Comparison of ENCODE assay signal across 24 cellular contexts in the genomic region with DNA sequence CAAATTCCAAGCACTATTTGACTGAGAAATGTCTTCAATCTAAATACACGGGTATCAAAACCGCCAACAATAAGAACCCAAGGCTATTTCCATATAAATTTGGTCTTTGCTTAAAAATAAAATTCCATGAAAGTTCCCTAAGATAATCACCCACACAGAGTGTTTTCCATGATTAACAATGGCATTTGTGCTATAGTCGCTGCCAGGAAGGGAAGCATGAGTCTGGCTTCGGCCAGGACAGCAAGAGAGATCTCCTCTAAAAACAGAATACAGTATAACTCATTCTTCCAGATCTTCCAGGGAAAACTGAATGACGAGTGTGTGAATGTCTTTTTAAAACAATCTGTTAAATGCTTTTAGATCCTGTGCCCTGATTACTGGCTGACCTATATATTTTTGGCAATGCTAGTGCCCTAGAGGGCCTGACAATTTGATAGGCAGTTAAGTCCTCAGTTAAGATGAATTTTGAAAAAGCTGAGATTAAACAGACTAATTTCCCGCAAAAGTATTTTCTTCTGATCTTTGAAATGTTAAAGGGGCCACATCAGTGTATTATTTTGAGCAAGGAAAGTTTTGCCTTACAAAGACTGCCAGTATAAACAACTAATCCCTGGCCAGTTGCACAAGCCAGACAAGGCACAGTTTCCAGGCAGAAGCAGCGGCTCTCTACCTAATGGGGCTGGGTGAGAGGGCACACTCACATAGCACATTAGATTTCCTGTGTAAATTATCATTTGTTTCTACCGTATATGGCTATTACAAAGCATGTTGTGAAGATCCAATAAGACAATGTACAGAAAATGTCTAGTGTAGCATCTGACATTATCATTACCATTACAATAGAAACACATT.
DNase-seq lines count a peak whose midpoint lies in the region; FAIRE-seq and TF ChIP-seq lines count a peak whose summit lies in the region.
"Had no signal": no experiment of that assay in that cellular context is flagged by ENCODE, and none has a peak within 500 bp of the region (broad histone marks: within the 10 kb centered on the region; RNA-seq: fewer than 3 reads in every experiment).

No MANE protein-coding gene starts in this region.

- H3K4me3 Mint-ChIP-seq in nephron progenitor cell = no peak overlapping the region
- H3K4me3 Mint-ChIP-seq in activated naive CD4-positive, alpha-beta T cell treated with anti-CD3 and anti-CD28 coated beads, Interleukin-2, amount 10 ng/mL, durations not matched to agents 7 days and 5 days = no peak overlapping the region
- H3K4me3 Mint-ChIP-seq: activated T-cell treated with anti-CD3 and anti-CD28 coated beads, Interleukin-2, amount 50 U/mL, for 4 hours; effector memory CD8-positive, alpha-beta T cell; natural killer cell had no signal

- H3K27ac ChIP-seq in cingulate gyrus (ENCODE audit: low read depth, low read length) (peak overlapping the region; percentile 41), muscle layer of colon (ENCODE audit: low read depth, low read length) (peak overlapping the region; percentile 1), subcutaneous abdominal adipose tissue (ENCODE audit: low read depth, low read length) (peak overlapping the region; percentile 38)
- H3K27ac ChIP-seq: esophagus squamous epithelium, RWPE1 had no signal

- TF ChIP-seq POLR2A in H54 (IDR thresholded peaks at IDR 0.05; ENCODE audit: low read depth, low read length) = no peak

- CTCF ChIA-PET in activated naive CD4-positive, alpha-beta T cell treated with anti-CD3 and anti-CD28 coated beads, Interleukin-2, amount 10 ng/mL, durations not matched to agents 7 days and 5 days (lab: Charles Lee) = no interaction called here

- TF ChIP-seq CTCF in nephron progenitor cell (IDR thresholded peaks at IDR 0.05) = no peak

- no peaks in the 10 kb centered on the region for H3K27me3 ChIP-seq in muscle layer of colon (ENCODE audit: control insufficient read depth in 1 of 2, insufficient read depth in 2 of 2, low read length in 2 of 2)
- no peaks in the 10 kb centered on the region for H3K27me3 ChIP-seq in subcutaneous abdominal adipose tissue (ENCODE audit: control insufficient read depth in 5 of 5, insufficient read depth in 4 of 5, low read length in 5 of 5)
- H3K27me3 ChIP-seq: esophagus squamous epithelium, tibial nerve had no signal

- DNase-seq in NCI-H526 treated with DMSO at 0.1 percent for 48 hours (lab: John Stamatoyannopoulos, UW) (peak; percentile 54), RKO (ENCODE audit: low spot score) (no peak), H54 (ENCODE audit: insufficient read length, low spot score) (no peak), nephron progenitor cell (no peak)
- DNase-seq in activated naive CD4-positive, alpha-beta T cell treated with anti-CD3 and anti-CD28 coated beads, Interleukin-2, amount 10 ng/mL, durations not matched to agents 7 days and 5 days = no peak
- DNase-seq: activated CD4-positive, CD25-positive, alpha-beta regulatory T cell; activated naive CD4-positive, alpha-beta T cell treated with anti-CD3 and anti-CD28 coated beads, Interleukin-2, amount 50 U/mL, for 16 hours; activated T-cell treated with anti-CD3 and anti-CD28 coated beads, Interleukin-2, amount 50 U/mL, for 4 hours; anterior cingulate cortex; cerebellar nuclear complex; COR-L47; effector memory CD8-positive, alpha-beta T cell; esophagus squamous epithelium; mesendoderm; natural killer cell; NCI-H1694 treated with DMSO at 0.1 percent for 48 hours; NCI-H2171 treated with DMSO at 0.1 percent for 48 hours; stimulated activated CD4-positive, alpha-beta T cell treated with anti-CD3 and anti-CD28 coated beads, Interleukin-1b, Interleukin-23, amount 100 ng/mL, for 48 hours; T1000 had no signal

- H3K4me1 ChIP-seq in muscle layer of colon (ENCODE audit: insufficient read depth, low read length) (peaks cover 22% of the 10 kb centered on the region), subcutaneous abdominal adipose tissue (ENCODE audit: control insufficient read depth in 5 of 5, insufficient read depth in 5 of 5, low read length in 5 of 5) (peaks cover 0 to 17% (median 5%) of the 10 kb centered on the region in 5 donors)

- H3K4me3 ChIP-seq in muscle layer of colon (ENCODE audit: low read depth in 1 of 2, low read length in 2 of 2) (peak overlapping the region in 1 of 2 donors; percentile 21), subcutaneous abdominal adipose tissue (ENCODE audit: low read depth in 1 of 5, low read length in 5 of 5) (no peak overlapping the region)
- H3K4me3 ChIP-seq: esophagus squamous epithelium, tibial nerve had no signal

- no peaks in the 10 kb centered on the region for H3K9me3 Mint-ChIP-seq in nephron progenitor cell
- no peaks in the 10 kb centered on the region for H3K9me3 Mint-ChIP-seq in activated naive CD4-positive, alpha-beta T cell treated with anti-CD3 and anti-CD28 coated beads, Interleukin-2, amount 10 ng/mL, durations not matched to agents 7 days and 5 days
- H3K9me3 Mint-ChIP-seq: activated T-cell treated with anti-CD3 and anti-CD28 coated beads, Interleukin-2, amount 50 U/mL, for 4 hours; effector memory CD8-positive, alpha-beta T cell had no signal

- no peak for FAIRE-seq in H54 (lab: Jason Lieb, UNC)

- H3K9ac ChIP-seq in muscle layer of colon (ENCODE audit: low read length) = no peak overlapping the region
- no peak overlapping the region for H3K9ac ChIP-seq in subcutaneous abdominal adipose tissue (ENCODE audit: low read length in 5 of 5)

- H3K27ac Mint-ChIP-seq in nephron progenitor cell = no peak overlapping the region
- no peak overlapping the region for H3K27ac Mint-ChIP-seq in activated naive CD4-positive, alpha-beta T cell treated with anti-CD3 and anti-CD28 coated beads, Interleukin-2, amount 10 ng/mL, durations not matched to agents 7 days and 5 days
- H3K27ac Mint-ChIP-seq: effector memory CD8-positive, alpha-beta T cell; natural killer cell had no signal

- H3K9me3 ChIP-seq in muscle layer of colon (ENCODE audit: low read length) (no peaks in the 10 kb centered on the region), subcutaneous abdominal adipose tissue (ENCODE audit: control insufficient read depth in 5 of 5, low read length in 5 of 5) (no peaks in the 10 kb centered on the region)
- H3K9me3 ChIP-seq: esophagus squamous epithelium, tibial nerve had no signal

- peaks cover 3% of the 10 kb centered on the region for H3K27me3 Mint-ChIP-seq in nephron progenitor cell (ENCODE audit: low read depth, poor library complexity)
- H3K27me3 Mint-ChIP-seq in activated naive CD4-positive, alpha-beta T cell treated with anti-CD3 and anti-CD28 coated beads, Interleukin-2, amount 10 ng/mL, durations not matched to agents 7 days and 5 days = peaks cover 12% of the 10 kb centered on the region

- no peaks in the 10 kb centered on the region for H3K36me3 Mint-ChIP-seq in nephron progenitor cell (ENCODE audit: low read depth)
- H3K36me3 Mint-ChIP-seq in activated naive CD4-positive, alpha-beta T cell treated with anti-CD3 and anti-CD28 coated beads, Interleukin-2, amount 10 ng/mL, durations not matched to agents 7 days and 5 days = no peaks in the 10 kb centered on the region
- H3K36me3 Mint-ChIP-seq: natural killer cell had no signal

- H3K4me1 Mint-ChIP-seq in nephron progenitor cell = no peaks in the 10 kb centered on the region
- peaks cover 40% of the 10 kb centered on the region for H3K4me1 Mint-ChIP-seq in activated naive CD4-positive, alpha-beta T cell treated with anti-CD3 and anti-CD28 coated beads, Interleukin-2, amount 10 ng/mL, durations not matched to agents 7 days and 5 days

- H3K36me3 ChIP-seq in muscle layer of colon (ENCODE audit: insufficient read depth, low read length) (no peaks in the 10 kb centered on the region), subcutaneous abdominal adipose tissue (ENCODE audit: control insufficient read depth in 5 of 5, insufficient read depth in 5 of 5, low read length in 5 of 5) (no peaks in the 10 kb centered on the region)
- H3K36me3 ChIP-seq: esophagus squamous epithelium, tibial nerve had no signal
